In the genomic region with DNA sequence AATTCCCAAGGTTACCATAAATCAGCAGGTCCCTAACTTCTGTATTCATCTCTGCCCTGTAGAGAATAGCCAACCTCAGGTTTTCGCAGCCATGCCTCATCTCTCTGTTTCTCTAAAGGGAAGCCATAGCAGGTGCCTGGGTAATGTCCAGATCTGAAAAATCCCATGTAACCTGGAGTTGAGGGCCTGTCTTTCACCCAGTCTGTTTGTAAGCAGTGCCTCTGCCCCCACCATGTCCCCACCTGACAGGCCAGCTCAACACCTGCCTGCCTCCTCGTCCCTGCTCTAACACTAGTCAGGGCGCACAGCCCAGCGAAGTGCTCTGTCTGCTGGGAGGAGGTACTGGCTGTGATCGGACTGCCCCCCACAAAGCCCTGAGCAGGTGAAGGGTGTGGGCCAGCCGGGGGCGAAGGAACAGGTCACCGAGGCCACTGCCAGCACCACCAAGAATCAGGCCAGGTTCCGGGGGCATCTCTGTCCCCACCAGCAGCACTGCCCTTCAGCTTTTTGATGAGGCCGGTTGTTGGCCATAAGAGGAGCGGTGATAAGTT, we compare ENCODE assay signal across 19 cellular contexts.
"Had no signal": no experiment of that assay in that cellular context is flagged by ENCODE, and none has a peak within 500 bp of the region (broad histone marks: within the 10 kb centered on the region; RNA-seq: fewer than 3 reads in every experiment).

No MANE protein-coding gene starts in this region.

- DNase-seq: hippocampal formation, immature natural killer cell, islet precursor cell, kidney, kidney glomerular epithelial cell, left cardiac atrium, left colon, left lung, left ventricle myocardium inferior, left ventricle myocardium superior, lower lobe of right lung, mammary epithelial cell, mesenchymal stem cell, mesendoderm, midbrain, mucosa of descending colon, naive B cell had no signal

- H3K4me2 ChIP-seq: hepatocyte had no signal

- H3K27ac ChIP-seq: hepatocyte, left lung, left ventricle myocardium inferior, lower lobe of right lung had no signal

- H3K4me1 ChIP-seq: left lung, left ventricle myocardium inferior, lower lobe of right lung had no signal

- H3K27me3 ChIP-seq: hepatocyte, left lung had no signal

- H2AFZ ChIP-seq: hepatocyte had no signal

- H3K36me3 ChIP-seq: left lung, left ventricle myocardium inferior, lower lobe of right lung had no signal

- H3K4me3 ChIP-seq: hepatocyte, left lung, left ventricle myocardium inferior, lower lobe of right lung, lung, mucosa of descending colon had no signal

- H3K9me3 ChIP-seq: left lung, left ventricle myocardium inferior, lower lobe of right lung, mucosa of descending colon had no signal
